In genomic region chr2:101310591-101311389, GRCh38 we compare ENCODE assay signal across 1 cellular context.
TF ChIP-seq lines count a peak whose summit lies in the region.

No MANE protein-coding gene starts in this region.

TF ChIP-seq in HepG2, 621 proteins besides CTCF, POLR2A, EP300 and RAD21 (continued from another document and continues in another):
- TF ChIP-seq STAT6 (CRISPR knock-in tag; IDR thresholded peaks at IDR 0.05; ENCODE audit: borderline replicate concordance) (no peak), RARG (CRISPR knock-in tag; IDR thresholded peaks at IDR 0.05; ENCODE audit: low read depth) (no peak), ZKSCAN8 (CRISPR knock-in tag; IDR thresholded peaks at IDR 0.05; ENCODE audit: borderline replicate concordance) (no peak), FIP1L1 (IDR thresholded peaks at IDR 0.05; ENCODE audit: borderline replicate concordance, insufficient read depth, low read depth, low read length) (no peak), ZNF670 (CRISPR knock-in tag; IDR thresholded peaks at IDR 0.05; ENCODE audit: borderline replicate concordance) (no peak), FOXO4 (CRISPR knock-in tag; conservative IDR thresholded peaks at IDR 0.05) (no peak), DNMT1 (CRISPR knock-in tag; IDR thresholded peaks at IDR 0.05) (no peak), IKZF4 (CRISPR knock-in tag; IDR thresholded peaks at IDR 0.05; ENCODE audit: borderline replicate concordance, low read depth, not compliant biosample characterization) (no peak), TCF12 (IDR thresholded peaks at IDR 0.05) (no peak), TCF12 (CRISPR knock-in tag; IDR thresholded peaks at IDR 0.05) (no peak), TGIF2 (CRISPR knock-in tag; IDR thresholded peaks at IDR 0.05) (0 out of 2 replicates have a peak, but pooled peaks have one; percentile 27), ZNF430 (CRISPR knock-in tag; IDR thresholded peaks at IDR 0.05) (no peak), ZNF772 (CRISPR knock-in tag; IDR thresholded peaks at IDR 0.05) (no peak), KDM6A (CRISPR knock-in tag; IDR thresholded peaks at IDR 0.05; ENCODE audit: low read depth) (no peak), MXD4 (CRISPR knock-in tag; IDR thresholded peaks at IDR 0.05) (no peak), NR0B2 (CRISPR knock-in tag; IDR thresholded peaks at IDR 0.05) (no peak), SP140L (CRISPR knock-in tag; IDR thresholded peaks at IDR 0.05; ENCODE audit: borderline replicate concordance) (no peak), IRF1 (CRISPR knock-in tag; IDR thresholded peaks at IDR 0.05; ENCODE audit: low read depth) (no peak), ZNF317 (CRISPR knock-in tag; IDR thresholded peaks at IDR 0.05) (0 out of 2 replicates have a peak, but pooled peaks have one; percentile 8), ZC3H4 (CRISPR knock-in tag; IDR thresholded peaks at IDR 0.05; ENCODE audit: borderline replicate concordance) (no peak), CHCHD3 (CRISPR knock-in tag; IDR thresholded peaks at IDR 0.05) (no peak), ARID3A (IDR thresholded peaks at IDR 0.05; ENCODE audit: low read depth, low read length) (peak; percentile 39), SCMH1 (CRISPR knock-in tag; IDR thresholded peaks at IDR 0.05; ENCODE audit: borderline replicate concordance) (no peak), ZNF619 (CRISPR knock-in tag; IDR thresholded peaks at IDR 0.05) (no peak), ZNF274 (CRISPR knock-in tag; IDR thresholded peaks at IDR 0.05) (no peak), LCORL (IDR thresholded peaks at IDR 0.05) (no peak; the same call in 1 of the 2 replicates), LCORL (CRISPR knock-in tag; IDR thresholded peaks at IDR 0.05) (0 out of 2 replicates have a peak, but pooled peaks have one; percentile 17), RCOR2 (CRISPR knock-in tag; IDR thresholded peaks at IDR 0.05) (no peak; the same call in 1 of the 2 replicates), ZNF563 (CRISPR knock-in tag; IDR thresholded peaks at IDR 0.05) (no peak), ADNP (CRISPR knock-in tag; IDR thresholded peaks at IDR 0.05) (no peak), ONECUT2 (CRISPR knock-in tag; IDR thresholded peaks at IDR 0.05) (no peak), NFE2L2 (IDR thresholded peaks at IDR 0.05; ENCODE audit: low read length) (no peak), ZNF251 (CRISPR knock-in tag; IDR thresholded peaks at IDR 0.05) (no peak), ATF7-NPFF (CRISPR knock-in tag; IDR thresholded peaks at IDR 0.05; ENCODE audit: low read depth) (no peak)
- TF ChIP-seq, protein P1, sequence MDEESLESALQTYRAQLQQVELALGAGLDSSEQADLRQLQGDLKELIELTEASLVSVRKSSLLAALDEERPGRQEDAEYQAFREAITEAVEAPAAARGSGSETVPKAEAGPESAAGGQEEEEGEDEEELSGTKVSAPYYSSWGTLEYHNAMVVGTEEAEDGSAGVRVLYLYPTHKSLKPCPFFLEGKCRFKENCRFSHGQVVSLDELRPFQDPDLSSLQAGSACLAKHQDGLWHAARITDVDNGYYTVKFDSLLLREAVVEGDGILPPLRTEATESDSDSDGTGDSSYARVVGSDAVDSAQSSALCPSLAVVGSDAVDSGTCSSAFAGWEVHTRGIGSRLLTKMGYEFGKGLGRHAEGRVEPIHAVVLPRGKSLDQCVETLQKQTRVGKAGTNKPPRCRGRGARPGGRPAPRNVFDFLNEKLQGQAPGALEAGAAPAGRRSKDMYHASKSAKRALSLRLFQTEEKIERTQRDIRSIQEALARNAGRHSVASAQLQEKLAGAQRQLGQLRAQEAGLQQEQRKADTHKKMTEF (CRISPR knock-in tag; IDR thresholded peaks at IDR 0.05): peak; percentile 15; the same call in 1 of the 2 replicates
- TF ChIP-seq, protein P2, sequence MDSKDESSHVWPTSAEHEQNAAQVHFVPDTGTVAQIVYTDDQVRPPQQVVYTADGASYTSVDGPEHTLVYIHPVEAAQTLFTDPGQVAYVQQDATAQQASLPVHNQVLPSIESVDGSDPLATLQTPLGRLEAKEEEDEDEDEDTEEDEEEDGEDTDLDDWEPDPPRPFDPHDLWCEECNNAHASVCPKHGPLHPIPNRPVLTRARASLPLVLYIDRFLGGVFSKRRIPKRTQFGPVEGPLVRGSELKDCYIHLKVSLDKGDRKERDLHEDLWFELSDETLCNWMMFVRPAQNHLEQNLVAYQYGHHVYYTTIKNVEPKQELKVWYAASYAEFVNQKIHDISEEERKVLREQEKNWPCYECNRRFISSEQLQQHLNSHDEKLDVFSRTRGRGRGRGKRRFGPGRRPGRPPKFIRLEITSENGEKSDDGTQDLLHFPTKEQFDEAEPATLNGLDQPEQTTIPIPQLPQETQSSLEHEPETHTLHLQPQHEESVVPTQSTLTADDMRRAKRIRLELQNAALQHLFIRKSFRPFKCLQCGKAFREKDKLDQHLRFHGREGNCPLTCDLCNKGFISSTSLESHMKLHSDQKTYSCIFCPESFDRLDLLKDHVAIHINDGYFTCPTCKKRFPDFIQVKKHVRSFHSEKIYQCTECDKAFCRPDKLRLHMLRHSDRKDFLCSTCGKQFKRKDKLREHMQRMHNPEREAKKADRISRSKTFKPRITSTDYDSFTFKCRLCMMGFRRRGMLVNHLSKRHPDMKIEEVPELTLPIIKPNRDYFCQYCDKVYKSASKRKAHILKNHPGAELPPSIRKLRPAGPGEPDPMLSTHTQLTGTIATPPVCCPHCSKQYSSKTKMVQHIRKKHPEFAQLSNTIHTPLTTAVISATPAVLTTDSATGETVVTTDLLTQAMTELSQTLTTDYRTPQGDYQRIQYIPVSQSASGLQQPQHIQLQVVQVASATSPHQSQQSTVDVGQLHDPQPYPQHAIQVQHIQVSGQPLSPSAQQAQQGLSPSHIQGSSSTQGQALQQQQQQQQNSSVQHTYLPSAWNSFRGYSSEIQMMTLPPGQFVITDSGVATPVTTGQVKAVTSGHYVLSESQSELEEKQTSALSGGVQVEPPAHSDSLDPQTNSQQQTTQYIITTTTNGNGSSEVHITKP (CRISPR knock-in tag; IDR thresholded peaks at IDR 0.05; ENCODE audit: low read depth): no peak
- TF ChIP-seq, protein P3, sequence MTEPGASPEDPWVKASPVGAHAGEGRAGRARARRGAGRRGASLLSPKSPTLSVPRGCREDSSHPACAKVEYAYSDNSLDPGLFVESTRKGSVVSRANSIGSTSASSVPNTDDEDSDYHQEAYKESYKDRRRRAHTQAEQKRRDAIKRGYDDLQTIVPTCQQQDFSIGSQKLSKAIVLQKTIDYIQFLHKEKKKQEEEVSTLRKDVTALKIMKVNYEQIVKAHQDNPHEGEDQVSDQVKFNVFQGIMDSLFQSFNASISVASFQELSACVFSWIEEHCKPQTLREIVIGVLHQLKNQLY (CRISPR knock-in tag; IDR thresholded peaks at IDR 0.05): no peak
- TF ChIP-seq, protein P4, sequence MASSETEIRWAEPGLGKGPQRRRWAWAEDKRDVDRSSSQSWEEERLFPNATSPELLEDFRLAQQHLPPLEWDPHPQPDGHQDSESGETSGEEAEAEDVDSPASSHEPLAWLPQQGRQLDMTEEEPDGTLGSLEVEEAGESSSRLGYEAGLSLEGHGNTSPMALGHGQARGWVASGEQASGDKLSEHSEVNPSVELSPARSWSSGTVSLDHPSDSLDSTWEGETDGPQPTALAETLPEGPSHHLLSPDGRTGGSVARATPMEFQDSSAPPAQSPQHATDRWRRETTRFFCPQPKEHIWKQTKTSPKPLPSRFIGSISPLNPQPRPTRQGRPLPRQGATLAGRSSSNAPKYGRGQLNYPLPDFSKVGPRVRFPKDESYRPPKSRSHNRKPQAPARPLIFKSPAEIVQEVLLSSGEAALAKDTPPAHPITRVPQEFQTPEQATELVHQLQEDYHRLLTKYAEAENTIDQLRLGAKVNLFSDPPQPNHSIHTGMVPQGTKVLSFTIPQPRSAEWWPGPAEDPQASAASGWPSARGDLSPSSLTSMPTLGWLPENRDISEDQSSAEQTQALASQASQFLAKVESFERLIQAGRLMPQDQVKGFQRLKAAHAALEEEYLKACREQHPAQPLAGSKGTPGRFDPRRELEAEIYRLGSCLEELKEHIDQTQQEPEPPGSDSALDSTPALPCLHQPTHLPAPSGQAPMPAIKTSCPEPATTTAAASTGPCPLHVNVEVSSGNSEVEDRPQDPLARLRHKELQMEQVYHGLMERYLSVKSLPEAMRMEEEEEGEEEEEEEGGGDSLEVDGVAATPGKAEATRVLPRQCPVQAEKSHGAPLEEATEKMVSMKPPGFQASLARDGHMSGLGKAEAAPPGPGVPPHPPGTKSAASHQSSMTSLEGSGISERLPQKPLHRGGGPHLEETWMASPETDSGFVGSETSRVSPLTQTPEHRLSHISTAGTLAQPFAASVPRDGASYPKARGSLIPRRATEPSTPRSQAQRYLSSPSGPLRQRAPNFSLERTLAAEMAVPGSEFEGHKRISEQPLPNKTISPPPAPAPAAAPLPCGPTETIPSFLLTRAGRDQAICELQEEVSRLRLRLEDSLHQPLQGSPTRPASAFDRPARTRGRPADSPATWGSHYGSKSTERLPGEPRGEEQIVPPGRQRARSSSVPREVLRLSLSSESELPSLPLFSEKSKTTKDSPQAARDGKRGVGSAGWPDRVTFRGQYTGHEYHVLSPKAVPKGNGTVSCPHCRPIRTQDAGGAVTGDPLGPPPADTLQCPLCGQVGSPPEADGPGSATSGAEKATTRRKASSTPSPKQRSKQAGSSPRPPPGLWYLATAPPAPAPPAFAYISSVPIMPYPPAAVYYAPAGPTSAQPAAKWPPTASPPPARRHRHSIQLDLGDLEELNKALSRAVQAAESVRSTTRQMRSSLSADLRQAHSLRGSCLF (CRISPR knock-in tag; IDR thresholded peaks at IDR 0.05; ENCODE audit: borderline replicate concordance): 0 out of 2 replicates have a peak, but pooled peaks have one; percentile 54
- TF ChIP-seq, protein P5, sequence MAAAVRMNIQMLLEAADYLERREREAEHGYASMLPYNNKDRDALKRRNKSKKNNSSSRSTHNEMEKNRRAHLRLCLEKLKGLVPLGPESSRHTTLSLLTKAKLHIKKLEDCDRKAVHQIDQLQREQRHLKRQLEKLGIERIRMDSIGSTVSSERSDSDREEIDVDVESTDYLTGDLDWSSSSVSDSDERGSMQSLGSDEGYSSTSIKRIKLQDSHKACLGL (CRISPR knock-in tag; IDR thresholded peaks at IDR 0.05): no peak
